11 cellular contexts compared by ENCODE assay signal in the genomic region with DNA sequence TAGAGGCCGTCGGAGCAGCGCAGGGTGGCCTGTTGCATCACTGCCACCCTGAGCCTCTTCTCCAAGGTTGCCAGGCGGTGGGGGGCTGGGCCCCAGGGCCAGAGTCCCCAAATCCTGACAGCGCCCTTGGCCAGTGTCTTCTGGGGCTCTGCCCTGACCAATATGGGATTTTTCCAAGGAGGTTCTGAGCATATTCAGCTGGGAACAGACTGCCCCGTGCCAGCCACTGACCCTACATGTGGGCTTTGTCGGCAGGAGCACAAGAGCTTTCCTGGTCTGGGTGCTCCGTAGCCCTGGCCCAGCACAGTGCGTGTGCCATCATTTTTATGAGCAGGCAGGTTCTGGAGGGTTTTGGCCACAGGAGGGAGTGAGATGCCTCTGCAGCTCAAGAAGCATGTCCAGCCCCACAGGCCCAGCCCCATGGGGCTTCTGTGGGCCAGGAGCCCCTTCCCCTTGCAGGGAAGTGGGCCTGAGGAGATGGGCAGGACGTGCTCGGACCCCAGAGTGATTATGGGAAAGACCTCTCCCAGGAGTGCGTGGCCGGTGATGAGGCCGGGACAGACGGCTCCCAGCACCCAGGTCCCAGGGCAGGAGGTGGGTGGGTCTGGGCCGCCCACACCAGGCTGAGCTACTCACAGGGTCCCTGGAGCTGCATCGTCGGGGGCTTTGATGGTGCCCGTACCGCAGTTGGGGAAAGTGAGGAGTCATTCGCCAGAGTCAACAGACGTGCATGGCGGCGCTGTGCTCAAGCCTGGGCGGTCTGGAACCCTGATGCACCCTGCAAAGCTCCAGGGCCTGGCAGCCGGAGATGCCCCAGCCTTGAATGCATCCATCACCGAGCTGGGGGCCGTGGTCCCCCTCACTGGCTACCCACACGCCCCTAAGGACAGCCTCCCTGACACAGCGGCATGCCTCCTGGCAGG.
DNase-seq lines count a peak whose midpoint lies in the region; ATAC-seq and TF ChIP-seq lines count a peak whose summit lies in the region.
"Had no signal": no experiment of that assay in that cellular context is flagged by ENCODE, and none has a peak within 500 bp of the region (broad histone marks: within the 10 kb centered on the region; RNA-seq: fewer than 3 reads in every experiment).

No MANE protein-coding gene starts in this region.

- H3K27ac ChIP-seq in lung (ENCODE audit: low read depth in 1 of 2, low read length in 1 of 2), result peak overlapping the region; percentile 33 to 83
- H3K27ac ChIP-seq in vagina, result peak overlapping the region; percentile 98
- H3K27ac ChIP-seq: PC-9 had no signal

- POLR2A ChIA-PET in activated CD4-positive, alpha-beta T cell treated with anti-CD3 and anti-CD28 coated beads for 36 hours (lab: Charles Lee), result no interaction called here

- WGBS in lung, 2 donors, result 86 to 87% methylated on average over 30 of the region's 30 CpGs

- TF ChIP-seq CTCF in lung (IDR thresholded peaks at IDR 0.05; ENCODE audit: control extremely low read depth, extremely low read depth), result no peak
- TF ChIP-seq CTCF in vagina (IDR thresholded peaks at IDR 0.05), result peak in 1 of 3 experiments; percentile 29

- CTCF ChIA-PET in activated CD4-positive, alpha-beta T cell treated with anti-CD3 and anti-CD28 coated beads for 36 hours (lab: Charles Lee), result no interaction called here

- no peak for TF ChIP-seq POLR2A in vagina (IDR thresholded peaks at IDR 0.05)

- H3K4me1 ChIP-seq in lung (ENCODE audit: control insufficient read depth in 2 of 2, insufficient read depth in 2 of 2, low read length in 2 of 2) (peaks cover 0 to 17% of the 10 kb centered on the region in 2 donors), vagina (peaks cover 62% of the 10 kb centered on the region)

- H3K4me3 ChIP-seq in lung (no peak overlapping the region), vagina (no peak overlapping the region)
- H3K4me3 ChIP-seq: PC-9 had no signal

- H3K9me3 Mint-ChIP-seq in activated CD4-positive, alpha-beta T cell treated with anti-CD3 and anti-CD28 coated beads for 36 hours (ENCODE audit: low read depth), result no peaks in the 10 kb centered on the region

- ATAC-seq in activated CD4-positive, alpha-beta T cell treated with anti-CD3 and anti-CD28 coated beads for 36 hours, result no peak
- ATAC-seq in lung (ENCODE audit: insufficient read depth, low FRiP score) (peak; percentile 5), HG03457 (IDR thresholded peaks at IDR 0.05; ENCODE audit: unreplicated experiment) (no peak), GM19328 (IDR thresholded peaks at IDR 0.05; ENCODE audit: unreplicated experiment) (no peak)

- H3K36me3 Mint-ChIP-seq in activated CD4-positive, alpha-beta T cell treated with anti-CD3 and anti-CD28 coated beads for 36 hours (ENCODE audit: low read depth), result no peaks in the 10 kb centered on the region

- H3K27me3 Mint-ChIP-seq in activated CD4-positive, alpha-beta T cell treated with anti-CD3 and anti-CD28 coated beads for 36 hours, result no peaks in the 10 kb centered on the region

- DNase-seq in activated CD4-positive, alpha-beta T cell treated with anti-CD3 and anti-CD28 coated beads for 36 hours, result peak; percentile 13
- DNase-seq in activated CD4-positive, alpha-beta T cell treated with anti-CD3 and anti-CD28 coated beads, Interleukin-2, amount 50 U/mL, for 48 hours, result no peak
- peak; percentile 24 for DNase-seq in dermis blood vessel endothelial cell
- DNase-seq in lung (ENCODE audit: low spot score), result no peak
- DNase-seq in vagina (ENCODE audit: extremely low spot score in 2 of 2), result no peak
- no peak for DNase-seq in occipital lobe (lab: John Stamatoyannopoulos, UW)
- DNase-seq: activated CD8-positive, alpha-beta memory T cell treated with anti-CD3 and anti-CD28 coated beads for 24 hours; central memory CD4-positive, alpha-beta T cell; PC-9 had no signal

- H3K27ac Mint-ChIP-seq in activated CD4-positive, alpha-beta T cell treated with anti-CD3 and anti-CD28 coated beads for 36 hours, result no peak overlapping the region

- H3K4me1 Mint-ChIP-seq in activated CD4-positive, alpha-beta T cell treated with anti-CD3 and anti-CD28 coated beads for 36 hours, result peaks cover 1% of the 10 kb centered on the region

- H3K36me3 ChIP-seq in lung (ENCODE audit: control insufficient read depth in 2 of 2, insufficient read depth in 2 of 2, low read length in 2 of 2), result no peaks in the 10 kb centered on the region
- no peaks in the 10 kb centered on the region for H3K36me3 ChIP-seq in vagina

- no peak overlapping the region for H3K4me3 Mint-ChIP-seq in activated CD4-positive, alpha-beta T cell treated with anti-CD3 and anti-CD28 coated beads for 36 hours

- intact Hi-C loops in activated CD4-positive, alpha-beta T cell treated with anti-CD3 and anti-CD28 coated beads for 36 hours (cut with DNase I, micrococcal nuclease), result no loop called here
- intact Hi-C loops in vagina (cut with DNase I), result loop anchor here (10.0 kb wide), 1 partner anchor 51 kb away; no protein-coding TSS in a partner anchor

- H3K9me3 ChIP-seq in lung (ENCODE audit: control insufficient read depth in 2 of 2, insufficient read depth in 1 of 2, low read length in 1 of 2), result no peaks in the 10 kb centered on the region
- H3K9me3 ChIP-seq in vagina, result no peaks in the 10 kb centered on the region

- H3K27me3 ChIP-seq in lung (ENCODE audit: control insufficient read depth, insufficient read depth) (no peaks in the 10 kb centered on the region), vagina (no peaks in the 10 kb centered on the region)

Comparison
In these comparisons a context has a peak if more than half of its experiments do, and no peak if none do; other contexts are left out.
1. DNase-seq: peak in activated CD4-positive, alpha-beta T cell treated with anti-CD3 and anti-CD28 coated beads for 36 hours (single experiment) and dermis blood vessel endothelial cell (single experiment); none in activated CD4-positive, alpha-beta T cell treated with anti-CD3 and anti-CD28 coated beads, Interleukin-2, amount 50 U/mL, for 48 hours (0 of 2), lung (single experiment), vagina (0 of 2) and occipital lobe (single experiment).